In genomic region chr12:49400304-49400703, GRCh38 we compare ENCODE assay signal across 1 cellular context.
TF ChIP-seq lines count a peak whose summit lies in the region.

No MANE protein-coding gene starts in this region.

TF ChIP-seq in GM23338, 12 proteins besides CTCF, POLR2A, EP300 and RAD21 (continued from another document):
- TF ChIP-seq ZNF462 (CRISPR knock-in tag; IDR thresholded peaks at IDR 0.05) = no peak
- TF ChIP-seq EZH2 (IDR thresholded peaks at IDR 0.05; ENCODE audit: low read depth, unreplicated experiment) = no peak
- no peak for TF ChIP-seq JUNB (IDR thresholded peaks at IDR 0.05; ENCODE audit: unreplicated experiment)
- TF ChIP-seq ZNF114 (CRISPR knock-in tag; IDR thresholded peaks at IDR 0.05) = no peak
- TF ChIP-seq STAT1 (IDR thresholded peaks at IDR 0.05; ENCODE audit: unreplicated experiment) = no peak
